In genomic region chr6:90251295-90251992, GRCh38 we compare ENCODE assay signal across 9 cellular contexts. TPM values are rescaled to one million over a fixed set of nuclear protein-coding genes. Genes with fewer than 3 reads are reported as not detected.
DNase-seq lines count a peak whose midpoint lies in the region; ATAC-seq, FAIRE-seq and TF ChIP-seq lines count a peak whose summit lies in the region.
"Had no signal": no experiment of that assay in that cellular context is flagged by ENCODE, and none has a peak within 500 bp of the region (broad histone marks: within the 10 kb centered on the region; RNA-seq: fewer than 3 reads in every experiment).

No MANE protein-coding gene starts in this region.

- intact Hi-C loops in CD8-positive, alpha-beta T cell (cut with DNase I, micrococcal nuclease), result loop anchor here in 1 of 2 experiments (2.0 to 5.0 kb wide), 4 partner anchors 13 to 36 kb away; no protein-coding TSS in a partner anchor

- H3K27me3 ChIP-seq in CD8-positive, alpha-beta T cell (ENCODE audit: insufficient read depth, low read length), result no peaks in the 10 kb centered on the region
- H3K27me3 ChIP-seq in SU-DHL-6 (ENCODE audit: low read length), result no peaks in the 10 kb centered on the region

- no peaks in the 10 kb centered on the region for H3K9me3 ChIP-seq in CD8-positive, alpha-beta T cell (ENCODE audit: low read length)
- no peaks in the 10 kb centered on the region for H3K9me3 ChIP-seq in SU-DHL-6 (ENCODE audit: insufficient read depth, low read length)

- TF ChIP-seq CTCF in CD8-positive, alpha-beta T cell (IDR thresholded peaks at IDR 0.05), result no peak
- no peak for TF ChIP-seq CTCF in SU-DHL-6 (IDR thresholded peaks at IDR 0.05; ENCODE audit: insufficient read depth, low read length, poor library complexity, severe bottlenecking)

- H3K4me2 ChIP-seq in SU-DHL-6 (ENCODE audit: low read depth, low read length, poor library complexity, severe bottlenecking), result peak overlapping the region; percentile 76

- H3K4me3 ChIP-seq in CD8-positive, alpha-beta T cell (ENCODE audit: low read depth, low read length), result no peak overlapping the region
- peak overlapping the region; percentile 30 for H3K4me3 ChIP-seq in SU-DHL-6 (ENCODE audit: insufficient read depth, low read length, poor library complexity, severe bottlenecking)

- H2AFZ ChIP-seq in SU-DHL-6 (ENCODE audit: low read depth, low read length, severe bottlenecking), result no peak overlapping the region

- H3K9me2 ChIP-seq in SU-DHL-6 (replicated peaks; ENCODE audit: insufficient read depth, low read length), result no peaks in the 10 kb centered on the region

- peak; percentile 21 for ATAC-seq in CD8-positive, alpha-beta T cell
- ATAC-seq in HG02970 (IDR thresholded peaks at IDR 0.05; ENCODE audit: low FRiP score, unreplicated experiment), result peak; percentile 83

- CTCF ChIA-PET in CD8-positive, alpha-beta T cell (lab: Charles Lee), result no interaction called here

- FAIRE-seq in GM19239 (lab: Jason Lieb, UNC), result peak; percentile 68

- H3K27me3 Mint-ChIP-seq in CD8-positive, alpha-beta T cell (ENCODE audit: low read depth), result no peaks in the 10 kb centered on the region

- H3K79me2 ChIP-seq in SU-DHL-6 (ENCODE audit: insufficient read depth, low read length), result peaks cover 16% of the 10 kb centered on the region; the same call in 1 of the 2 replicates

- peaks cover 78% of the 10 kb centered on the region for H3K4me1 Mint-ChIP-seq in CD8-positive, alpha-beta T cell (ENCODE audit: low read depth)

- peak overlapping the region; percentile 75 for H3K27ac Mint-ChIP-seq in CD8-positive, alpha-beta T cell

- peaks cover 54% of the 10 kb centered on the region for H3K36me3 Mint-ChIP-seq in CD8-positive, alpha-beta T cell
- H3K36me3 Mint-ChIP-seq: immature natural killer cell had no signal

- POLR2A ChIA-PET in CD8-positive, alpha-beta T cell (lab: Charles Lee), result interaction anchor here (0.7 kb wide), 1 partner anchor 65 kb away, joined by 3 read pairs; no protein-coding TSS in a partner anchor

- no peak overlapping the region for H3K4me3 Mint-ChIP-seq in CD8-positive, alpha-beta T cell
- H3K4me3 Mint-ChIP-seq: immature natural killer cell had no signal

- H3F3A ChIP-seq in SU-DHL-6 (ENCODE audit: insufficient read depth), result peaks cover 33% of the 10 kb centered on the region

- peaks cover 4% of the 10 kb centered on the region for H3K36me3 ChIP-seq in CD8-positive, alpha-beta T cell (ENCODE audit: insufficient read depth, low read length)
- peaks cover 12% of the 10 kb centered on the region; the same call in 1 of the 2 replicates for H3K36me3 ChIP-seq in SU-DHL-6 (ENCODE audit: low read length)

- no peaks in the 10 kb centered on the region for H4K20me1 ChIP-seq in SU-DHL-6 (ENCODE audit: low read depth, low read length)

- H3K27ac ChIP-seq in CD8-positive, alpha-beta T cell (ENCODE audit: low read depth, low read length), result no peak overlapping the region
- H3K27ac ChIP-seq in SU-DHL-6 (ENCODE audit: low read depth, low read length), result peak overlapping the region; percentile 95

- DNase-seq in CD8-positive, alpha-beta T cell, result no peak
- peak; percentile 9 for DNase-seq in GM19239 (ENCODE audit: insufficient read length, low spot score)
- no peak for DNase-seq in iPS-NIHi11 (ENCODE audit: low spot score)
- no peak for DNase-seq in NCI-H1092 (lab: John Stamatoyannopoulos, UW)
- no peak for DNase-seq in NCI-H446 (lab: John Stamatoyannopoulos, UW)
- no peak for DNase-seq in stimulated activated naive CD4-positive, alpha-beta T cell (lab: John Stamatoyannopoulos, UW)
- DNase-seq: immature natural killer cell had no signal

- H3K9ac ChIP-seq in SU-DHL-6 (ENCODE audit: low read length), result peak overlapping the region; percentile 31

- peaks cover 73% of the 10 kb centered on the region for H3K4me1 ChIP-seq in CD8-positive, alpha-beta T cell (ENCODE audit: insufficient read depth, low read length)

- H3K9me3 Mint-ChIP-seq in CD8-positive, alpha-beta T cell, result peaks cover 11% of the 10 kb centered on the region

RNA-seq across cellular contexts. Expression of gene BACH2, which starts 45.2 kb away (rescaled TPM):
- total RNA-seq in CD8-positive, alpha-beta T cell, result 100 to 1,000 TPM; 162 to 164 TPM
